ENCODE assay signal across 15 cellular contexts in the genomic region with DNA sequence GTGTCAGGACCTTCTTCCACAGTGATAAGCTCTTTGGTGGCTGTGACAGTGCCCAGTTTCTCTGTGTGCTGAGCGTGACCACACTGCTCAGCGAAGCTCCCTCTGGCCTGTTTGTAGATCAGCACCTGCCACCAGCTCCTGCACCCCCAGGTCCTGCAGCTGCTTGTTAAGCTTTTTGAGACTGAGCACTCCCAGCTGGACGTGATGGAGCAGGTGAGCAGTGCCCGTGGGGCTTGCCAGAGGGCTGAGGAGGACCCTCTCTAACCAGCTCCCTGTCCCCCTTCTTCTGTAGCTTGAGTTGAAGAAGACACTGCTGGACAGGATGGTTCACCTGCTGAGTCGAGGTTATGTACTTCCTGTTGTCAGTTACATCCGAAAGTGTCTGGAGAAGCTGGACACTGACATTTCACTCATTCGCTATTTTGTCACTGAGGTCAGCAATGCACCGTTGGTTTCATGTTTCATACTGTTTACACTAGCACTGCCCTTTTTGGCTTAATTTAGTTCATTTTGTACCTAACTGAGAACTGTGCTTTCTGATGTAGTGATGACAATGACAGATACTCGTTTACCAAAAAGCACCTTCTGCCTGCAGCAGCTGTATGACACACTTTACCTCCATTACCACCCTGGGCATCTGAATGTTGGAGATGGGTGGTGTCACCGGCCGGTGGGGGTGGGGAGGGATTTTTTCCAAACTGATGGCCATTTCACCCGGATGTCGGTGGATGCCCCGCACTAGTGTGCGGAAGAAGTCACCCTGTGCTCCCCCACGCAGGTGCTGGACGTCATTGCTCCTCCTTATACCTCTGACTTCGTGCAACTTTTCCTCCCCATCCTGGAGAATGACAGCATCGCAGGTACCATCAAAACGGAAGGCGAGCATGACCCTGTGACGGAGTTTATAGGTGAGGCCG. TPM values are rescaled to one million over a fixed set of nuclear protein-coding genes. Genes with fewer than 3 reads are reported as not detected.
DNase-seq lines count a peak whose midpoint lies in the region; TF ChIP-seq lines count a peak whose summit lies in the region.
"Had no signal": no experiment of that assay in that cellular context is flagged by ENCODE, and none has a peak within 500 bp of the region (broad histone marks: within the 10 kb centered on the region; RNA-seq: fewer than 3 reads in every experiment).

No MANE protein-coding gene starts in this region.

- no peak overlapping the region for H3K4me3 Mint-ChIP-seq in activated naive CD4-positive, alpha-beta T cell treated with anti-CD3 and anti-CD28 coated beads for 36 hours
- H3K4me3 Mint-ChIP-seq in dendritic cell treated with granulocyte-macrophage colony-stimulating factor and Interleukin-4, amounts not matched to agents 40 ng/mL and 50 ng/mL, for 4 days: no peak overlapping the region
- H3K4me3 Mint-ChIP-seq: type B pancreatic cell had no signal

- CTCF ChIA-PET in activated naive CD4-positive, alpha-beta T cell treated with anti-CD3 and anti-CD28 coated beads for 36 hours (lab: Charles Lee): interaction anchor here (0.9 to 1.4 kb wide), 4 partner anchors 11 to 230 kb away, joined by 3 to 5 read pairs (median 4); no protein-coding TSS in a partner anchor

- TF ChIP-seq POLR2A in suprapubic skin (IDR thresholded peaks at IDR 0.05): no peak
- TF ChIP-seq POLR2A in breast epithelium (IDR thresholded peaks at IDR 0.05): no peak

- H3K4me3 ChIP-seq in suprapubic skin: no peak overlapping the region
- no peak overlapping the region for H3K4me3 ChIP-seq in breast epithelium

- H3K36me3 ChIP-seq in suprapubic skin (peaks cover 97% of the 10 kb centered on the region), breast epithelium (peaks cover 25% of the 10 kb centered on the region)

- no peak for TF ChIP-seq CTCF in suprapubic skin (IDR thresholded peaks at IDR 0.05)
- no peak for TF ChIP-seq CTCF in breast epithelium (IDR thresholded peaks at IDR 0.05)

- H3K27me3 ChIP-seq in suprapubic skin (no peaks in the 10 kb centered on the region), breast epithelium (no peaks in the 10 kb centered on the region)

- H3K9me3 ChIP-seq in suprapubic skin (no peaks in the 10 kb centered on the region), breast epithelium (no peaks in the 10 kb centered on the region)

- TF ChIP-seq EP300 in suprapubic skin (IDR thresholded peaks at IDR 0.05): no peak

- H3K4me1 Mint-ChIP-seq in activated naive CD4-positive, alpha-beta T cell treated with anti-CD3 and anti-CD28 coated beads for 36 hours (ENCODE audit: low read depth): peaks cover 3% of the 10 kb centered on the region
- peaks cover 31% of the 10 kb centered on the region for H3K4me1 Mint-ChIP-seq in dendritic cell treated with granulocyte-macrophage colony-stimulating factor and Interleukin-4, amounts not matched to agents 40 ng/mL and 50 ng/mL, for 4 days (ENCODE audit: low read depth)

- WGBS in suprapubic skin: 91% methylated on average over 21 of the region's 23 CpGs

- H3K27me3 Mint-ChIP-seq in activated naive CD4-positive, alpha-beta T cell treated with anti-CD3 and anti-CD28 coated beads for 36 hours (ENCODE audit: low read depth): no peaks in the 10 kb centered on the region
- H3K27me3 Mint-ChIP-seq in dendritic cell treated with granulocyte-macrophage colony-stimulating factor and Interleukin-4, amounts not matched to agents 40 ng/mL and 50 ng/mL, for 4 days: no peaks in the 10 kb centered on the region
- H3K27me3 Mint-ChIP-seq: progenitor cell of endocrine pancreas, type B pancreatic cell had no signal

- intact Hi-C loops in activated naive CD4-positive, alpha-beta T cell treated with anti-CD3 and anti-CD28 coated beads for 36 hours (cut with micrococcal nuclease): no loop called here
- intact Hi-C loops in dendritic cell treated with granulocyte-macrophage colony-stimulating factor and Interleukin-4, amounts not matched to agents 40 ng/mL and 50 ng/mL, for 4 days (cut with micrococcal nuclease): loop anchor here (5.0 kb wide), 1 partner anchor 96 kb away; no protein-coding TSS in a partner anchor
- intact Hi-C loops in breast epithelium (cut with DNase I; ENCODE audit: low total_unique reads): no loop called here

- H3K4me1 ChIP-seq in suprapubic skin (no peaks in the 10 kb centered on the region), breast epithelium (no peaks in the 10 kb centered on the region)

- peaks cover 51% of the 10 kb centered on the region for H3K36me3 Mint-ChIP-seq in activated naive CD4-positive, alpha-beta T cell treated with anti-CD3 and anti-CD28 coated beads for 36 hours (ENCODE audit: low read depth)
- H3K36me3 Mint-ChIP-seq in dendritic cell treated with granulocyte-macrophage colony-stimulating factor and Interleukin-4, amounts not matched to agents 40 ng/mL and 50 ng/mL, for 4 days (ENCODE audit: low read depth): peaks cover 98% of the 10 kb centered on the region

- DNase-seq in activated naive CD4-positive, alpha-beta T cell treated with anti-CD3 and anti-CD28 coated beads for 36 hours: no peak
- DNase-seq in activated naive CD4-positive, alpha-beta T cell treated with Interleukin-2 at 50 U/mL for 16 hours: no peak
- DNase-seq in NCI-H774 (lab: John Stamatoyannopoulos, UW): peak; percentile 9
- DNase-seq in suprapubic skin (ENCODE audit: low spot score in 2 of 2): peak; percentile 32 to 62
- no peak for DNase-seq in breast epithelium (ENCODE audit: low spot score in 2 of 2)
- no peak for DNase-seq in NCI-H2029 treated with DMSO at 0.1 percent for 48 hours (lab: John Stamatoyannopoulos, UW)
- no peak for DNase-seq in RPMI8226
- DNase-seq: effector CD8-positive, alpha-beta T cell; foreskin fibroblast; midbrain; stimulated activated CD8-positive, alpha-beta memory T cell treated with anti-CD3 and anti-CD28 coated beads, Interleukin-4, amount 100 ng/mL, for 48 hours; SW 1271 had no signal

- no peak overlapping the region for H3K27ac ChIP-seq in suprapubic skin
- H3K27ac ChIP-seq in breast epithelium: no peak overlapping the region

- H3K9me3 Mint-ChIP-seq in activated naive CD4-positive, alpha-beta T cell treated with anti-CD3 and anti-CD28 coated beads for 36 hours: no peaks in the 10 kb centered on the region
- H3K9me3 Mint-ChIP-seq in dendritic cell treated with granulocyte-macrophage colony-stimulating factor and Interleukin-4, amounts not matched to agents 40 ng/mL and 50 ng/mL, for 4 days: no peaks in the 10 kb centered on the region
- H3K9me3 Mint-ChIP-seq: type B pancreatic cell had no signal

- H3K27ac Mint-ChIP-seq in activated naive CD4-positive, alpha-beta T cell treated with anti-CD3 and anti-CD28 coated beads for 36 hours: peak overlapping the region; percentile 56
- H3K27ac Mint-ChIP-seq in dendritic cell treated with granulocyte-macrophage colony-stimulating factor and Interleukin-4, amounts not matched to agents 40 ng/mL and 50 ng/mL, for 4 days: peak overlapping the region; percentile 41
- H3K27ac Mint-ChIP-seq: progenitor cell of endocrine pancreas, type B pancreatic cell had no signal

RNA-seq across cellular contexts. Expression of a gene that starts 12.5 kb away (rescaled TPM):
- total RNA-seq in activated naive CD4-positive, alpha-beta T cell treated with anti-CD3 and anti-CD28 coated beads for 36 hours: 100 to 1,000 TPM; 102 to 103 TPM
- 10 to 100 TPM; 45.9 to 90.0 (median 63.4) TPM for total RNA-seq in suprapubic skin
- total RNA-seq in breast epithelium: 10 to 100 TPM; 50.1 to 78.7 (median 77.7) TPM

RNA-seq across cellular contexts. Expression of a gene that starts 13.5 kb away (rescaled TPM):
- 10 to 100 TPM; 17.3 to 17.9 TPM for total RNA-seq in activated naive CD4-positive, alpha-beta T cell treated with anti-CD3 and anti-CD28 coated beads for 36 hours
- total RNA-seq in suprapubic skin (10 to 100 TPM; 25.6 to 38.7 (median 34.7) TPM), breast epithelium (100 to 1,000 TPM; 135 to 238 (median 181) TPM)

RNA-seq across cellular contexts. Expression of a gene that starts 25.6 kb away (rescaled TPM):
- not detected for total RNA-seq in activated naive CD4-positive, alpha-beta T cell treated with anti-CD3 and anti-CD28 coated beads for 36 hours
- under 1 TPM in 1 of 4 donors, not detected in 3; 0.17 TPM for total RNA-seq in suprapubic skin
- total RNA-seq in breast epithelium: under 1 TPM in 1 of 3 donors, not detected in 2; 0.16 TPM

RNA-seq across cellular contexts. Expression of a gene that starts 38.5 kb away (rescaled TPM):
- total RNA-seq in activated naive CD4-positive, alpha-beta T cell treated with anti-CD3 and anti-CD28 coated beads for 36 hours: 10 to 100 TPM; 74.5 to 86.3 TPM
- total RNA-seq in suprapubic skin (10 to 100 TPM; 16.1 to 26.8 (median 19.5) TPM), breast epithelium (10 to 100 TPM; 25.6 to 36.4 (median 31.4) TPM)

RNA-seq across cellular contexts. Expression of a gene that starts 49.0 kb away (rescaled TPM):
- 100 to 1,000 TPM; 170 to 180 TPM for total RNA-seq in activated naive CD4-positive, alpha-beta T cell treated with anti-CD3 and anti-CD28 coated beads for 36 hours
- total RNA-seq in suprapubic skin (10 to 100 TPM; 25.4 to 42.2 (median 32.8) TPM), breast epithelium (10 to 100 TPM; 43.7 to 55.4 (median 52.4) TPM)

Comparison
In these comparisons a context has a peak if more than half of its experiments do, and no peak if none do; other contexts are left out.
1. DNase-seq: peak in NCI-H774 (single experiment) and suprapubic skin (2 of 2); none in activated naive CD4-positive, alpha-beta T cell treated with anti-CD3 and anti-CD28 coated beads for 36 hours (single experiment), activated naive CD4-positive, alpha-beta T cell treated with Interleukin-2 at 50 U/mL for 16 hours (single experiment), breast epithelium (0 of 2), NCI-H2029 treated with DMSO at 0.1 percent for 48 hours (single experiment) and RPMI8226 (single experiment).